Comparison of ENCODE assay signal across 21 cellular contexts in the genomic region with DNA sequence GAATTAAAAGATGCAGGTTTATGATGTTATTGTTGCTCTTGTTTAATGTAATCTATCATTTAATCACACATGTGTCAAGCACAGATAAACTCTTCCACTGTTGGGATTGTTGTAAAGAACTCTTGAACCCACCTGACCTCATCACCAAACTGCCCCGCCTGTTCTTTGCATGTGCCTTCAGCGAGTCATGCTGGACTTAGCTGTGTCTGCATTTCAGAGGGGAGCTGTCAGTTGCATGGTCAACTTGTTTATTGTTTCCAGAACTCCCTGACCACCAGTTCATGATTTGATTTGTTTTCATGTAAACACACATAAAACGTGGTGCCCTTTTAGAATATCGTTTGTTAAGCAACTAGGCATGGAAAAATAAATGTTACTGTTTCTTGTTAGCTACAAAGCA.
DNase-seq lines count a peak whose midpoint lies in the region; ATAC-seq and TF ChIP-seq lines count a peak whose summit lies in the region.
"Had no signal": no experiment of that assay in that cellular context is flagged by ENCODE, and none has a peak within 500 bp of the region (broad histone marks: within the 10 kb centered on the region; RNA-seq: fewer than 3 reads in every experiment).

No MANE protein-coding gene starts in this region.

- no peak for TF ChIP-seq EP300 in esophagus muscularis mucosa (IDR thresholded peaks at IDR 0.05)

- no peaks in the 10 kb centered on the region for H3K36me3 ChIP-seq in esophagus muscularis mucosa
- H3K36me3 ChIP-seq: spleen, vagina had no signal

- in situ Hi-C loops in astrocyte of the spinal cord (cut with HindIII; ENCODE audit: low sequenced_read_pairs): no loop called here

- WGBS in esophagus muscularis mucosa: 68% methylated on average over 4 of the region's 4 CpGs

- no peaks in the 10 kb centered on the region for H3K27me3 ChIP-seq in esophagus muscularis mucosa
- H3K27me3 ChIP-seq: spleen, vagina had no signal

- no peak for ATAC-seq in HG03045 (IDR thresholded peaks at IDR 0.05; ENCODE audit: unreplicated experiment)
- ATAC-seq: activated CD8-positive, alpha-beta T cell treated with anti-CD3 and anti-CD28 coated beads for 36 hours; activated T-cell treated with anti-CD3 and anti-CD28 coated beads, Interleukin-2, amount 50 U/mL, for 4 hours; CD8-positive, alpha-beta T cell; SK-N-SH treated with all-trans-retinoic acid at 6 μM for 48 hours had no signal

- H3K4me3 ChIP-seq in astrocyte of the spinal cord (ENCODE audit: low read depth, low read length) (no peak overlapping the region), esophagus muscularis mucosa (no peak overlapping the region), coronary artery (no peak overlapping the region)
- H3K4me3 ChIP-seq: spleen, vagina had no signal

- H3K27ac ChIP-seq in esophagus muscularis mucosa (replicated peaks in 1 of 4) (no peak overlapping the region), coronary artery (no peak overlapping the region)
- H3K27ac ChIP-seq: epithelial cell of prostate, spleen, vagina had no signal

- no peaks in the 10 kb centered on the region for H3K9me3 ChIP-seq in esophagus muscularis mucosa
- H3K9me3 ChIP-seq: spleen, vagina had no signal

- peaks cover 0 to 10% (median 9%) of the 10 kb centered on the region in 4 donors for H3K4me1 ChIP-seq in esophagus muscularis mucosa
- H3K4me1 ChIP-seq: vagina had no signal

- intact Hi-C loops in esophagus muscularis mucosa (cut with DNase I): loop anchor here (2.0 kb wide), 1 partner anchor 719 kb away; no protein-coding TSS in a partner anchor

- DNase-seq in COLO829 (ENCODE audit: low spot score) (peak; percentile 22), HT1080 (ENCODE audit: low read depth) (peak; percentile 35), astrocyte of the spinal cord (ENCODE audit: low read depth, low spot score) (peak; percentile 9), kidney tubule cell (ENCODE audit: low spot score) (peak; percentile 33), ecto neural progenitor cell (ENCODE audit: low spot score) (no peak), esophagus muscularis mucosa (ENCODE audit: extremely low spot score) (no peak), coronary artery (ENCODE audit: low spot score) (no peak)
- DNase-seq: activated CD8-positive, alpha-beta T cell treated with anti-CD3 and anti-CD28 coated beads for 36 hours; activated T-cell treated with anti-CD3 and anti-CD28 coated beads, Interleukin-2, amount 50 U/mL, for 4 hours; CD8-positive, alpha-beta T cell; head of caudate nucleus; NCI-H187; NCI-H446; RPMI8226; spleen; stimulated activated CD4-positive, alpha-beta T cell treated with anti-CD3 and anti-CD28 coated beads, Interleukin-4, amount 100 ng/mL, for 4 hours; T-helper 9 cell had no signal

- no peak for TF ChIP-seq POLR2A in esophagus muscularis mucosa (IDR thresholded peaks at IDR 0.05; ENCODE audit: low read depth)

- TF ChIP-seq CTCF in astrocyte of the spinal cord (IDR thresholded peaks at IDR 0.05; ENCODE audit: low read depth, low read length): no peak
- no peak for TF ChIP-seq CTCF in esophagus muscularis mucosa (IDR thresholded peaks at IDR 0.05)
- no peak for TF ChIP-seq CTCF in coronary artery (IDR thresholded peaks at IDR 0.05)

Comparison
In these comparisons a context has a peak if more than half of its experiments do, and no peak if none do; other contexts are left out.
1. DNase-seq: peak in COLO829 (single experiment), HT1080 (single experiment), astrocyte of the spinal cord (single experiment) and kidney tubule cell (single experiment); none in ecto neural progenitor cell (single experiment), esophagus muscularis mucosa (single experiment) and coronary artery (single experiment).